ENCODE assay signal across 11 cellular contexts in the genomic region with DNA sequence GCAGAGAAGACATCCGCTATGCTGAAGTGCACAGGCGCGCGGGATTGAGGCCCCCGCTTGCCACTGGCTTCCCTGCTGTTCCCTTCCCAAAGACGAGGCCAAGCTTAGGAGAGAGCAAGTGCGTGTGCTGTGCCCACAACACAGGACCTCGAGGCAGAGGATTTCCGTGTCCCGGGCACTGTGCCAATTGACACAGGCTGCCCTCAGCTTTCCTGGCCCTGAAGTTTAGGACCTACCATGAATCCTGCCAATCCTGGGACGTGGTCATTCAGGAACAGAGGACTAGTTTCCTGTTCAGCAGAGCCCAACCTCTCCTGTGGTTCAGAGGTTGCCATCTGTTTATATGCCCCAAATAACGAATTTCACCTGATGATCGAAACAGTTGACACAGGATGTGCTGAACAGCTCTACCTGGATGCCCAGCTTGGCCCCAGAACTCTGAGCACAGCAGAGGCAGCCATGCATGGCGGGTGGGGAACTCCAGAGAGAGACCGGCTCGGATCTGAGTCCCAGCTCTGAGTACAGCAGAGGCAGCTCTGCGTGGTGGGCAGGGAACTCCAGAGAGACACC.
DNase-seq lines count a peak whose midpoint lies in the region; ATAC-seq and TF ChIP-seq lines count a peak whose summit lies in the region.
"Had no signal": no experiment of that assay in that cellular context is flagged by ENCODE, and none has a peak within 500 bp of the region (broad histone marks: within the 10 kb centered on the region; RNA-seq: fewer than 3 reads in every experiment).

No MANE protein-coding gene starts in this region.

- no peaks in the 10 kb centered on the region for H3K9me3 ChIP-seq in DOHH2 (ENCODE audit: control insufficient read depth, insufficient read depth, low read length)

- H3K36me3 ChIP-seq in DOHH2 (ENCODE audit: control insufficient read depth, low read length), result peaks cover 74% of the 10 kb centered on the region
- H3K36me3 ChIP-seq: cardiac muscle cell had no signal

- H3K27me3 ChIP-seq in DOHH2 (ENCODE audit: control insufficient read depth, low read length), result no peaks in the 10 kb centered on the region
- H3K27me3 ChIP-seq: cardiac muscle cell had no signal

- H3K4me2 ChIP-seq in DOHH2 (ENCODE audit: low read length), result peak overlapping the region; percentile 95

- peak; percentile 41 for DNase-seq in left kidney (ENCODE audit: low read depth, low spot score)
- no peak for DNase-seq in NCI-H226
- no peak for DNase-seq in CD1c-positive myeloid dendritic cell (ENCODE audit: extremely low spot score)
- DNase-seq in cortex of kidney (lab: John Stamatoyannopoulos, UW), result no peak
- no peak for DNase-seq in 8988T
- DNase-seq: CD4-positive, CD25-positive, alpha-beta regulatory T cell; Kasumi-1 had no signal

- H3K4me1 ChIP-seq in DOHH2 (ENCODE audit: control insufficient read depth, low read length), result peaks cover 82% of the 10 kb centered on the region

- ATAC-seq in GM19452 (IDR thresholded peaks at IDR 0.05; ENCODE audit: unreplicated experiment), result peak; percentile 60
- peak; percentile 68 for ATAC-seq in HG03378 (IDR thresholded peaks at IDR 0.05; ENCODE audit: unreplicated experiment)

- peak overlapping the region; percentile 99 for H3K27ac ChIP-seq in DOHH2 (ENCODE audit: low read depth, low read length)
- H3K27ac ChIP-seq: cardiac muscle cell had no signal

- H4K20me1 ChIP-seq in DOHH2 (ENCODE audit: control insufficient read depth, insufficient read depth, low read depth, low read length), result peaks cover 9% of the 10 kb centered on the region; the same call in 1 of the 2 replicates

- H3F3A ChIP-seq in DOHH2 (ENCODE audit: control insufficient read depth, insufficient read depth), result peaks cover 52% of the 10 kb centered on the region

- H3K9me2 ChIP-seq in DOHH2 (replicated peaks; ENCODE audit: control insufficient read depth, low read length), result no peaks in the 10 kb centered on the region

- H3K79me2 ChIP-seq in DOHH2 (ENCODE audit: control insufficient read depth, low read length), result peaks cover 42% of the 10 kb centered on the region

- no peak for TF ChIP-seq CTCF in DOHH2 (IDR thresholded peaks at IDR 0.05; ENCODE audit: low read depth, low read length, poor library complexity, severe bottlenecking)

- H3K4me3 ChIP-seq in DOHH2 (ENCODE audit: low read length), result peak overlapping the region; percentile 81
- H3K4me3 ChIP-seq: cardiac muscle cell had no signal
